15 cellular contexts compared by ENCODE assay signal in genomic region chr22:38715852-38716251, GRCh38. TPM values are rescaled to one million over a fixed set of nuclear protein-coding genes. Genes with fewer than 3 reads are reported as not detected.
A peak's percentile ranks its signal among the peaks of the same experiment; 100 is the strongest.
DNase-seq lines count a peak whose midpoint lies in the region; ATAC-seq and TF ChIP-seq lines count a peak whose summit lies in the region.
"Had no signal": no experiment of that assay in that cellular context is flagged by ENCODE, and none has a peak within 500 bp of the region (broad histone marks: within the 10 kb centered on the region; RNA-seq: fewer than 3 reads in every experiment).

No MANE protein-coding gene starts in this region.

- peak overlapping the region; percentile 68 for H3K27ac Mint-ChIP-seq in activated naive CD4-positive, alpha-beta T cell treated with anti-CD3 and anti-CD28 coated beads for 36 hours
- H3K27ac Mint-ChIP-seq in H9 (peak overlapping the region; percentile 7 to 96 (median 52); a peak in 4 of 7 replicates), endothelial cell (ENCODE audit: unreplicated experiment) (no peak overlapping the region)
- peak overlapping the region; percentile 60 for H3K27ac Mint-ChIP-seq in stimulated activated effector memory CD8-positive, alpha-beta T cell treated with anti-CD3 and anti-CD28 coated beads, Interleukin-12 subunit alpha, Interleukin-12 subunit beta, amount 100 ng/mL, for 72 hours

- H2BK12ac ChIP-seq in H9 (ENCODE audit: insufficient read length, low read depth, low read length): no peak overlapping the region

- H3K23me2 ChIP-seq in H9 (ENCODE audit: insufficient read length, low read depth, low read length, poor library complexity, severe bottlenecking): no peaks in the 10 kb centered on the region

- no peak overlapping the region for H2AK5ac ChIP-seq in H9 (ENCODE audit: insufficient read length, low read length)

- H3K4ac ChIP-seq in H9 (ENCODE audit: low read depth, low read length): no peak overlapping the region

- H2AFZ ChIP-seq in H9 (ENCODE audit: low read length): no peak overlapping the region

- H3K27me3 Mint-ChIP-seq in activated naive CD4-positive, alpha-beta T cell treated with anti-CD3 and anti-CD28 coated beads for 36 hours (ENCODE audit: low read depth): no peaks in the 10 kb centered on the region
- no peaks in the 10 kb centered on the region for H3K27me3 Mint-ChIP-seq in H9 (ENCODE audit: low read depth)
- H3K27me3 Mint-ChIP-seq in endothelial cell (ENCODE audit: unreplicated experiment): peaks cover 14% of the 10 kb centered on the region
- H3K27me3 Mint-ChIP-seq: CD4-positive, alpha-beta T cell had no signal

- H3K18ac ChIP-seq in H9 (ENCODE audit: insufficient read length, low read depth, low read length): no peak overlapping the region

- no peak for TF ChIP-seq CTCF in H9 (conservative IDR thresholded peaks at IDR 0.05)
- no peak for TF ChIP-seq CTCF in endothelial cell (IDR thresholded peaks at IDR 0.05; ENCODE audit: unreplicated experiment)

- no peaks in the 10 kb centered on the region for H3K9me3 ChIP-seq in H9 (ENCODE audit: control insufficient read depth, low read depth, low read length)
- H3K9me3 ChIP-seq: BE2C, Caco-2, Peyer's patch had no signal

- no peak overlapping the region for H3K23ac ChIP-seq in H9 (ENCODE audit: insufficient read length, low read depth, low read length)

- H2BK15ac ChIP-seq in H9 (ENCODE audit: low read depth, low read length): no peak overlapping the region

- H3K9ac ChIP-seq in H9 (ENCODE audit: extremely low read depth, insufficient read length, low read length): no peak overlapping the region

- H3K9me3 Mint-ChIP-seq in activated naive CD4-positive, alpha-beta T cell treated with anti-CD3 and anti-CD28 coated beads for 36 hours: no peaks in the 10 kb centered on the region
- H3K9me3 Mint-ChIP-seq in H9 (no peaks in the 10 kb centered on the region), endothelial cell (ENCODE audit: unreplicated experiment) (no peaks in the 10 kb centered on the region)
- H3K9me3 Mint-ChIP-seq in stimulated activated effector memory CD8-positive, alpha-beta T cell treated with anti-CD3 and anti-CD28 coated beads, Interleukin-12 subunit alpha, Interleukin-12 subunit beta, amount 100 ng/mL, for 72 hours: no peaks in the 10 kb centered on the region
- H3K9me3 Mint-ChIP-seq: CD4-positive, alpha-beta T cell had no signal

- peaks cover 12% of the 10 kb centered on the region; the same call in 1 of the 2 replicates for H3K79me2 ChIP-seq in H9 (ENCODE audit: insufficient read depth, low read length)

- H3T11ph ChIP-seq in H9 (ENCODE audit: low read length): no peak overlapping the region

- peaks cover 4% of the 10 kb centered on the region for H3K79me1 ChIP-seq in H9 (ENCODE audit: insufficient read depth, low read depth, low read length, poor library complexity, severe bottlenecking)

- CTCF ChIA-PET in activated naive CD4-positive, alpha-beta T cell treated with anti-CD3 and anti-CD28 coated beads for 36 hours (lab: Charles Lee): interaction anchor here (1.0 kb wide), 1 partner anchor 9 kb away, joined by 5 read pairs; no protein-coding TSS in a partner anchor

- ATAC-seq in left lobe of liver: no peak
- ATAC-seq in stimulated activated effector memory CD8-positive, alpha-beta T cell treated with anti-CD3 and anti-CD28 coated beads, Interleukin-12 subunit alpha, Interleukin-12 subunit beta, amount 100 ng/mL, for 72 hours: no peak
- ATAC-seq: K562 had no signal

- no peak overlapping the region for H2BK20ac ChIP-seq in H9 (ENCODE audit: low read depth, low read length, poor library complexity, severe bottlenecking)

- no peak overlapping the region for H3K56ac ChIP-seq in H9 (ENCODE audit: insufficient read length, low read depth, low read length)

- H4K91ac ChIP-seq in H9 (ENCODE audit: insufficient read length, low read depth, low read length): no peak overlapping the region

- H4K5ac ChIP-seq in H9 (ENCODE audit: insufficient read length, low read depth, low read length): no peak overlapping the region

- no peak for DNase-seq in activated naive CD4-positive, alpha-beta T cell treated with anti-CD3 and anti-CD28 coated beads for 36 hours
- no peak for DNase-seq in activated naive CD4-positive, alpha-beta T cell treated with Interleukin-2 at 50 U/mL for 16 hours
- DNase-seq in H9 (no peak), left lobe of liver (ENCODE audit: low spot score) (peak; percentile 39), endothelial cell (ENCODE audit: low spot score) (no peak), SHP77 (lab: John Stamatoyannopoulos, UW) (no peak)
- no peak for DNase-seq in stimulated activated effector memory CD8-positive, alpha-beta T cell treated with anti-CD3 and anti-CD28 coated beads, Interleukin-12 subunit alpha, Interleukin-12 subunit beta, amount 100 ng/mL, for 72 hours (ENCODE audit: low spot score in 2 of 2)
- DNase-seq: BE2C; Caco-2; CD4-positive, alpha-beta T cell; NCI-H1105; NCI-H2081; NCI-H446 treated with DMSO at 0.1 percent for 48 hours; Peyer's patch had no signal

- no peak overlapping the region for H2BK120ac ChIP-seq in H9 (ENCODE audit: low read depth, low read length, poor library complexity, severe bottlenecking)

- peaks cover 10% of the 10 kb centered on the region; the same call in 1 of the 2 replicates for H3K4me1 ChIP-seq in H9 (ENCODE audit: insufficient read depth, low read length)
- H3K4me1 ChIP-seq: Caco-2 had no signal

- H4K8ac ChIP-seq in H9 (replicated peaks; ENCODE audit: insufficient read length, low read depth, low read length): no peak overlapping the region

- intact Hi-C loops in activated naive CD4-positive, alpha-beta T cell treated with anti-CD3 and anti-CD28 coated beads for 36 hours (cut with micrococcal nuclease): no loop called here

- no peaks in the 10 kb centered on the region for H3K27me3 ChIP-seq in H9 (ENCODE audit: insufficient read depth, low read length)
- H3K27me3 ChIP-seq: BE2C, Peyer's patch had no signal

- H3K14ac ChIP-seq in H9 (ENCODE audit: insufficient read depth, low read length): no peak overlapping the region

- peaks cover 31% of the 10 kb centered on the region for H3K4me1 Mint-ChIP-seq in activated naive CD4-positive, alpha-beta T cell treated with anti-CD3 and anti-CD28 coated beads for 36 hours (ENCODE audit: low read depth)
- H3K4me1 Mint-ChIP-seq in H9: peaks cover 27 to 42% of the 10 kb centered on the region in 2 experiments
- peaks cover 63% of the 10 kb centered on the region for H3K4me1 Mint-ChIP-seq in stimulated activated effector memory CD8-positive, alpha-beta T cell treated with anti-CD3 and anti-CD28 coated beads, Interleukin-12 subunit alpha, Interleukin-12 subunit beta, amount 100 ng/mL, for 72 hours
- peaks cover 51% of the 10 kb centered on the region for H3K4me1 Mint-ChIP-seq in endothelial cell (ENCODE audit: unreplicated experiment)

- no peak overlapping the region for H3K4me3 Mint-ChIP-seq in activated naive CD4-positive, alpha-beta T cell treated with anti-CD3 and anti-CD28 coated beads for 36 hours
- H3K4me3 Mint-ChIP-seq in H9: no peak overlapping the region
- no peak overlapping the region for H3K4me3 Mint-ChIP-seq in stimulated activated effector memory CD8-positive, alpha-beta T cell treated with anti-CD3 and anti-CD28 coated beads, Interleukin-12 subunit alpha, Interleukin-12 subunit beta, amount 100 ng/mL, for 72 hours
- no peak overlapping the region for H3K4me3 Mint-ChIP-seq in endothelial cell (ENCODE audit: unreplicated experiment)
- H3K4me3 Mint-ChIP-seq: CD4-positive, alpha-beta T cell had no signal

- H3K4me2 ChIP-seq in H9 (ENCODE audit: insufficient read depth, insufficient read length, low read length): no peak overlapping the region

- H3K27ac ChIP-seq in H9 (ENCODE audit: insufficient read length, low read depth, low read length): no peak overlapping the region
- H3K27ac ChIP-seq: Peyer's patch had no signal

- WGBS in H9 (ENCODE audit: extremely low coverage, insufficient read length, low lambda C conversion rate): no CpG with 5 or more reads among the region's 15 CpGs

- peaks cover 11% of the 10 kb centered on the region for H3K36me3 Mint-ChIP-seq in activated naive CD4-positive, alpha-beta T cell treated with anti-CD3 and anti-CD28 coated beads for 36 hours (ENCODE audit: low read depth)
- H3K36me3 Mint-ChIP-seq in H9 (ENCODE audit: insufficient read depth in 1 of 3, low read depth in 3 of 3) (peaks cover 14 to 59% (median 45%) of the 10 kb centered on the region in 3 experiments), endothelial cell (ENCODE audit: low read depth, unreplicated experiment) (peaks cover 24% of the 10 kb centered on the region)
- H3K36me3 Mint-ChIP-seq in stimulated activated effector memory CD8-positive, alpha-beta T cell treated with anti-CD3 and anti-CD28 coated beads, Interleukin-12 subunit alpha, Interleukin-12 subunit beta, amount 100 ng/mL, for 72 hours: peaks cover 87% of the 10 kb centered on the region

- no peaks in the 10 kb centered on the region for H4K20me1 ChIP-seq in H9 (ENCODE audit: control insufficient read depth, insufficient read depth, insufficient read length)

- H2BK5ac ChIP-seq in H9 (ENCODE audit: insufficient read length, low read length): no peak overlapping the region

RNA-seq across cellular contexts. Expression of gene GTPBP1, which starts 10.1 kb away (rescaled TPM):
- 100 to 1,000 TPM in 1 of 2 experiments, 10 to 100 TPM in 1; 98.9 to 107 TPM for total RNA-seq in activated naive CD4-positive, alpha-beta T cell treated with anti-CD3 and anti-CD28 coated beads for 36 hours
- total RNA-seq in H9 (2021): 108 TPM in 2 replicates
- total RNA-seq in left lobe of liver: 14.4 TPM
- 44.5 TPM for total RNA-seq in endothelial cell (ENCODE audit: unreplicated experiment)

RNA-seq across cellular contexts. Expression of gene JOSD1, which starts 15.1 kb away (rescaled TPM):
- 10 to 100 TPM; 48.9 to 54.3 TPM for total RNA-seq in activated naive CD4-positive, alpha-beta T cell treated with anti-CD3 and anti-CD28 coated beads for 36 hours
- 18.3 and 19.2 TPM in 2 replicates for total RNA-seq in H9 (2021)
- 16.6 TPM for total RNA-seq in left lobe of liver
- total RNA-seq in endothelial cell (ENCODE audit: unreplicated experiment): 49.6 TPM

RNA-seq across cellular contexts. Expression of gene TOMM22, which starts 34.1 kb away (rescaled TPM):
- 100 to 1,000 TPM; 151 to 154 TPM for total RNA-seq in activated naive CD4-positive, alpha-beta T cell treated with anti-CD3 and anti-CD28 coated beads for 36 hours
- 128 TPM in 2 replicates for total RNA-seq in H9 (2021)
- 29.0 TPM for total RNA-seq in left lobe of liver
- total RNA-seq in endothelial cell (ENCODE audit: unreplicated experiment): 108 TPM

RNA-seq across cellular contexts. Expression of gene SUN2, which starts 39.9 kb away (rescaled TPM):
- 100 to 1,000 TPM; 120 to 121 TPM for total RNA-seq in activated naive CD4-positive, alpha-beta T cell treated with anti-CD3 and anti-CD28 coated beads for 36 hours
- total RNA-seq in H9 (2021): 12.0 and 12.1 TPM in 2 replicates
- total RNA-seq in left lobe of liver: 183 TPM
- total RNA-seq in endothelial cell (ENCODE audit: unreplicated experiment): 74.4 TPM

RNA-seq across cellular contexts. Expression of gene CBY1, which starts 59.4 kb away (rescaled TPM):
- total RNA-seq in activated naive CD4-positive, alpha-beta T cell treated with anti-CD3 and anti-CD28 coated beads for 36 hours: 1 to 10 TPM; 8.8 to 9.4 TPM
- total RNA-seq in H9 (2021): 24.8 and 26.6 TPM in 2 replicates
- total RNA-seq in left lobe of liver: 13.7 TPM
- total RNA-seq in endothelial cell (ENCODE audit: unreplicated experiment): 29.7 TPM
